16 cellular contexts compared by ENCODE assay signal in genomic region chr1:213678753-213679152, GRCh38.
"Had no signal": no experiment of that assay in that cellular context is flagged by ENCODE, and none has a peak within 500 bp of the region (broad histone marks: within the 10 kb centered on the region; RNA-seq: fewer than 3 reads in every experiment).

No MANE protein-coding gene starts in this region.

- ATAC-seq: T-cell had no signal

- H3K4me2 ChIP-seq: SK-N-SH had no signal

- H3K9ac ChIP-seq: SK-N-SH had no signal

- DNase-seq: KBM-7, MV-4-11, NCI-H1048, NCI-H1105, NCI-H1417, NCI-H1436 treated with DMSO at 0.1 percent for 48 hours, NCI-H1694, NCI-H187 treated with DMSO at 0.1 percent for 48 hours, NCI-H2029 treated with DMSO at 0.1 percent for 48 hours, NCI-H2227 treated with DMSO at 0.1 percent for 48 hours, NCI-H774, RPMI8226, SHP77, SK-N-SH, SW 1271, T-cell had no signal

- H3K9me3 ChIP-seq: SK-N-SH had no signal
